Comparison of ENCODE assay signal across 6 cellular contexts in the genomic region with DNA sequence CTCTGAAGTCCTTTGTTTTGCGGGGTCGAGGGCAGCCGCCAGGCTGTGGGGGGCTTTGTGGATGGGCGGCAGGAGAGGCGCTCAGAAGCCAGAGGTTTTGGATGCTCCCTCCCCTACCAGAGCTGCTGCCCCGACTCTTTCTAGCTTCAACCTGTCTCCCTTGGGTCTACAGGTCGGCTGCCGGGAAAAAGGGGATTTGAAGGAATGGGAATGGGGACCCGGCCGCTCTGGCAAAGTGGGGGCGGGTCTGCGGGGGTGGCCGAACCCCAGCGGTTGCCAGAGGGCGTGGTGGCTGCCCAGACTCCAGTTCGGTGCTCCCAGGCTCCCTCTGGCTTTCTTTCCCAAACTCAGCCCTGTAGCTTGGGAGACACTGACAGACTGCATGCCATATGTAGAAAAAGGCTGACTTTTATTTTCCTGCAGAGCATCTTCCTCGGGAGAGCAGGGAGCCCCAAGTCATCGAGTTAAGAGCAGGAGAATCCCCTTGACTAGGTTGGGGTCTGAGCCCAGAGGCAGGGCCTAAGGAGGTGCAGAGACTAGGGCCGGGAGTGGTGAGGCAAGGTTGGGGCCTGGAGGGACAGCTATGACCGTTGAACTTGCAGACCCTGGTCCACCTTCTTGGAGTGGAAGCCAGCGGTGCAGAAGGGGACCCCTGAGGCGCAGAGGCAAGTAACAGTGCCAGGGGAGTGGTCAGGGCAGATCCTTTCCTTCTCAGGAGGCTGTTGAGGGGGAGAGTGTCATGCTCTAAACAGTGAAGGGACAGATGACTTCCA. TPM values are rescaled to one million over a fixed set of nuclear protein-coding genes. Genes with fewer than 3 reads are reported as not detected.
A peak's percentile ranks its signal among the peaks of the same experiment; 100 is the strongest.
DNase-seq lines count a peak whose midpoint lies in the region; ATAC-seq and TF ChIP-seq lines count a peak whose summit lies in the region.

No MANE protein-coding gene starts in this region.

- intact Hi-C loops in dorsolateral prefrontal cortex (cut with DNase I) = no loop called here
- intact Hi-C loops in psoas muscle (cut with DNase I) = loop anchor here in 1 of 2 donors (2.0 to 10.0 kb wide), 2 partner anchors 33 to 397 kb away; partner anchors contain the start of gene TUBB

- H3K36me3 Mint-ChIP-seq in T-helper 2 cell treated with Interferon-gamma antibody and Interleukin-4, amounts not matched to agents 5 μg/mL and 100 μg/mL, for 36 hours (ENCODE audit: low read depth) = peaks cover 40% of the 10 kb centered on the region

- TF ChIP-seq CTCF in dorsolateral prefrontal cortex (IDR thresholded peaks at IDR 0.05 in 54 of 56, conservative IDR thresholded peaks at IDR 0.05 in 2 of 56; ENCODE audit: low read depth in 1 of 56, partially characterized antibody in 56 of 56) = peak in 31 of 56 donors; percentile 6 to 45 (median 30)
- TF ChIP-seq CTCF in psoas muscle (IDR thresholded peaks at IDR 0.05) = no peak

- 16 to 18% (median 16%) methylated on average over 21 to 22 of the region's 22 CpGs for WGBS in psoas muscle, 3 donors

- H3K27ac Mint-ChIP-seq in T-helper 2 cell treated with Interferon-gamma antibody and Interleukin-4, amounts not matched to agents 5 μg/mL and 100 μg/mL, for 36 hours = peak overlapping the region; percentile 93

- H3K4me3 ChIP-seq in dorsolateral prefrontal cortex (peak overlapping the region; percentile 50 to 90 (median 75)), psoas muscle (peak overlapping the region; percentile 85)

- no peak for ATAC-seq in psoas muscle

- DNase-seq in T-helper 2 cell treated with Interferon-gamma antibody and Interleukin-4, amounts not matched to agents 5 μg/mL and 100 μg/mL, for 36 hours (ENCODE audit: low spot score) = no peak
- no peak for DNase-seq in T-helper 2 cell
- DNase-seq in dorsolateral prefrontal cortex = peak in 5 of 10 donors; percentile 18 to 61 (median 50)
- DNase-seq in psoas muscle = peak; percentile 49 to 71
- DNase-seq in kidney tubule cell (ENCODE audit: low spot score) = no peak
- no peak for DNase-seq in NCI-H1694 treated with DMSO at 0.1 percent for 48 hours (lab: John Stamatoyannopoulos, UW)

- no peaks in the 10 kb centered on the region for H3K27me3 Mint-ChIP-seq in T-helper 2 cell treated with Interferon-gamma antibody and Interleukin-4, amounts not matched to agents 5 μg/mL and 100 μg/mL, for 36 hours (ENCODE audit: low read depth)

- H3K36me3 ChIP-seq in psoas muscle (ENCODE audit: insufficient read depth in 1 of 2, low read depth in 1 of 2) = peaks cover 0 to 7% of the 10 kb centered on the region in 2 donors

- H3K9me3 ChIP-seq in psoas muscle = no peaks in the 10 kb centered on the region

- H3K27me3 ChIP-seq in dorsolateral prefrontal cortex (no peaks in the 10 kb centered on the region), psoas muscle (ENCODE audit: insufficient read depth in 3 of 3, low read length in 2 of 3) (no peaks in the 10 kb centered on the region)

- peaks cover 29% of the 10 kb centered on the region for H3K4me1 ChIP-seq in psoas muscle

- H3K4me3 Mint-ChIP-seq in T-helper 2 cell treated with Interferon-gamma antibody and Interleukin-4, amounts not matched to agents 5 μg/mL and 100 μg/mL, for 36 hours = peak overlapping the region; percentile 96

- H3K4me1 Mint-ChIP-seq in T-helper 2 cell treated with Interferon-gamma antibody and Interleukin-4, amounts not matched to agents 5 μg/mL and 100 μg/mL, for 36 hours (ENCODE audit: low read depth) = peaks cover 40% of the 10 kb centered on the region

- no peaks in the 10 kb centered on the region for H3K9me3 Mint-ChIP-seq in T-helper 2 cell treated with Interferon-gamma antibody and Interleukin-4, amounts not matched to agents 5 μg/mL and 100 μg/mL, for 36 hours

- H3K27ac ChIP-seq in dorsolateral prefrontal cortex (peak overlapping the region in 55 of 59 donors; percentile 11 to 94 (median 82)), psoas muscle (peak overlapping the region; percentile 91)

RNA-seq across cellular contexts. Expression of gene PPP1R18, which starts 1.4 kb away (rescaled TPM):
- total RNA-seq in dorsolateral prefrontal cortex (10 to 100 TPM in 111 of 120 experiments, 1 to 10 TPM in 9; 8.0 to 42.6 (median 16.0) TPM), psoas muscle (10 to 100 TPM; 14.2 to 39.7 (median 17.3) TPM)
- 10 to 100 TPM in 2 of 3 donors, 1 to 10 TPM in 1; 6.7 to 19.7 (median 11.3) TPM for polyA plus RNA-seq in psoas muscle

RNA-seq across cellular contexts. Expression of gene NRM, which starts 2.9 kb away (rescaled TPM):
- total RNA-seq in dorsolateral prefrontal cortex = 1 to 10 TPM in 119 of 120 experiments, under 1 TPM in 1; 0.83 to 8.0 (median 2.5) TPM
- total RNA-seq in psoas muscle = 1 to 10 TPM; 2.2 to 3.9 (median 2.6) TPM
- 1 to 10 TPM; 1.8 to 4.1 (median 1.8) TPM for polyA plus RNA-seq in psoas muscle

RNA-seq across cellular contexts. Expression of gene DHX16, which starts 15.0 kb away (rescaled TPM):
- total RNA-seq in dorsolateral prefrontal cortex (10 to 100 TPM; 15.0 to 28.6 (median 22.7) TPM), psoas muscle (10 to 100 TPM; 26.6 to 45.4 (median 35.7) TPM)
- 10 to 100 TPM; 32.1 to 70.3 (median 42.7) TPM for polyA plus RNA-seq in psoas muscle

RNA-seq across cellular contexts. Expression of gene MDC1, which starts 29.2 kb away (rescaled TPM):
- total RNA-seq in dorsolateral prefrontal cortex (10 to 100 TPM; 25.7 to 64.4 (median 40.3) TPM), psoas muscle (10 to 100 TPM; 12.7 to 18.0 (median 15.4) TPM)
- 10 to 100 TPM in 1 of 3 donors, 1 to 10 TPM in 2; 4.1 to 10.9 (median 6.5) TPM for polyA plus RNA-seq in psoas muscle

RNA-seq across cellular contexts. Expression of gene TUBB, which starts 32.3 kb away (rescaled TPM):
- total RNA-seq in dorsolateral prefrontal cortex (100 to 1,000 TPM; 113 to 326 (median 218) TPM), psoas muscle (100 to 1,000 TPM; 136 to 220 (median 201) TPM)
- 100 to 1,000 TPM; 175 to 487 (median 187) TPM for polyA plus RNA-seq in psoas muscle

Comparison
In these comparisons a context has a peak if more than half of its experiments do, and no peak if none do; other contexts are left out.
1. DNase-seq: peak in psoas muscle (2 of 2); none in T-helper 2 cell treated with Interferon-gamma antibody and Interleukin-4, amounts not matched to agents 5 μg/mL and 100 μg/mL, for 36 hours (single experiment), T-helper 2 cell (0 of 5), kidney tubule cell (single experiment) and NCI-H1694 treated with DMSO at 0.1 percent for 48 hours (single experiment).